36 cellular contexts compared by ENCODE assay signal in the genomic region with DNA sequence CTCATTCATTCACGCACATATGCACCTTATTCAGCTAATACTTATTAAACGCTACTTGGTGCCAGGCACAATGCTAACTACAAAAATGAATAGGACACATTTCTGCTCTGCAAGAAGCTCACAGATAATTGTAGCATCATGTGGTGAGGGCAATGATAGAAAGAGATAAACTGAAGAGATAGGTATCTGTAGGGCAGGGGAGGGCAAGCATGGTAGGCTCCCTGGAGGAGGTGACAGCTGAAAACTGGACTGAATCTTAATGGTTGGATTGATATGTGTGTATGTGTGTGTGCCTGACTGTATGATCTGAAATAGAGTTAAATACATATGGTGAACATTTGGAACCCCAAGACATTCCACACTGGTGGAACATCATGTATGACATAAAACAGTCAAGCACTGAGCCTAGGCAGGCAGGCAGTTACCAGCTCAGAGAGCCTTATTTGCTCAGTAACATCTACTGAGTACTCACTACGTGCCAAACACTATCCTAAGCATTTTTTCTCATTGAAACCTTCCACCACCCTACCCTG. TPM values are rescaled to one million over a fixed set of nuclear protein-coding genes. Genes with fewer than 3 reads are reported as not detected.
"Had no signal": no experiment of that assay in that cellular context is flagged by ENCODE, and none has a peak within 500 bp of the region (broad histone marks: within the 10 kb centered on the region; RNA-seq: fewer than 3 reads in every experiment).

No MANE protein-coding gene starts in this region.

- H3K36me3 ChIP-seq: ascending aorta, cardiac muscle cell had no signal

- H3K4me1 Mint-ChIP-seq: activated T-helper 17 cell treated with anti-CD3 and anti-CD28 coated beads, Interleukin-2, amount 50 U/mL, for 72 hours had no signal

- H3K36me3 Mint-ChIP-seq: activated naive CD8-positive, alpha-beta T cell treated with anti-CD3 and anti-CD28 coated beads for 36 hours; brain had no signal

- FAIRE-seq: bronchial epithelial cell, TTC549 had no signal

- ATAC-seq: activated CD8-positive, alpha-beta T cell treated with anti-CD3 and anti-CD28 coated beads for 36 hours; activated naive CD4-positive, alpha-beta T cell treated with anti-CD3 and anti-CD28 coated beads, Interleukin-2, amount 50 U/mL, for 72 hours; activated T-cell treated with anti-CD3 and anti-CD28 coated beads, Interleukin-2, amount 50 U/mL, for 4 hours; activated T-cell treated with anti-CD3 and anti-CD28 coated beads, Interleukin-2, amount 50 U/mL, for 72 hours; activated T-helper 17 cell treated with anti-CD3 and anti-CD28 coated beads, Interleukin-2, amount 50 U/mL, for 72 hours had no signal

- H3K4me3 ChIP-seq: ascending aorta, cardiac muscle cell had no signal

- H3K4me3 Mint-ChIP-seq: activated B cell treated with CpG ODN at 0.5 μM for 24 hours; activated CD4-positive, alpha-beta memory T cell treated with anti-CD3 and anti-CD28 coated beads for 36 hours; activated CD4-positive, alpha-beta T cell treated with anti-CD3 and anti-CD28 coated beads, Interleukin-2, amount 10 ng/mL, durations not matched to agents 24 days and 14 days; activated CD8-positive, alpha-beta T cell treated with anti-CD3 and anti-CD28 coated beads for 36 hours; activated naive CD4-positive, alpha-beta T cell treated with anti-CD3 and anti-CD28 coated beads for 36 hours; activated naive CD8-positive, alpha-beta T cell treated with anti-CD3 and anti-CD28 coated beads for 36 hours; activated T-cell treated with anti-CD3 and anti-CD28 coated beads, Interleukin-2, amount 50 U/mL, for 4 hours; activated T-cell treated with anti-CD3 and anti-CD28 coated beads, Interleukin-2, amount 50 U/mL, for 72 hours; activated T-helper 1 cell treated with anti-CD3 and anti-CD28 coated beads, Interleukin-12 subunit alpha, Interleukin-12 subunit beta, Interleukin-2, Interleukin-4 antibody, amounts not matched to agents 30 ng/mL and 10 ng/mL and 1 ng/mL, durations not matched to agents 14 hours and 24 hours and 36 hours; activated T-helper 17 cell treated with anti-CD3 and anti-CD28 coated beads, Interleukin-2, amount 50 U/mL, for 72 hours; brain; central memory CD8-positive, alpha-beta T cell; T-helper 1 cell treated with Interleukin-12 subunit alpha and Interleukin-12 subunit beta and Interleukin-4 antibody, amounts not matched to agents 30 μg/mL and 1 μg/mL, for 36 hours; T-helper 2 cell treated with Interferon-gamma antibody and Interleukin-4, amounts not matched to agents 5 μg/mL and 100 μg/mL, for 36 hours had no signal

- H3K9me3 Mint-ChIP-seq: activated B cell treated with CpG ODN at 0.5 μM for 24 hours; activated CD4-positive, alpha-beta memory T cell treated with anti-CD3 and anti-CD28 coated beads for 36 hours; activated CD4-positive, alpha-beta T cell treated with anti-CD3 and anti-CD28 coated beads, Interleukin-2, amount 10 ng/mL, durations not matched to agents 24 days and 14 days; activated CD8-positive, alpha-beta T cell treated with anti-CD3 and anti-CD28 coated beads for 36 hours; activated naive CD4-positive, alpha-beta T cell treated with anti-CD3 and anti-CD28 coated beads for 36 hours; activated naive CD4-positive, alpha-beta T cell treated with anti-CD3 and anti-CD28 coated beads, Interleukin-2, amount 50 U/mL, for 72 hours; activated naive CD8-positive, alpha-beta T cell treated with anti-CD3 and anti-CD28 coated beads for 36 hours; activated T-cell treated with anti-CD3 and anti-CD28 coated beads, Interleukin-2, amount 50 U/mL, for 4 hours; activated T-cell treated with anti-CD3 and anti-CD28 coated beads, Interleukin-2, amount 50 U/mL, for 72 hours; activated T-helper 1 cell treated with anti-CD3 and anti-CD28 coated beads, Interleukin-12 subunit alpha, Interleukin-12 subunit beta, Interleukin-2, Interleukin-4 antibody, amounts not matched to agents 30 ng/mL and 10 ng/mL and 1 ng/mL, durations not matched to agents 14 hours and 24 hours and 36 hours; activated T-helper 17 cell treated with anti-CD3 and anti-CD28 coated beads, Interleukin-2, amount 50 U/mL, for 72 hours; brain; central memory CD8-positive, alpha-beta T cell; T-helper 1 cell treated with Interleukin-12 subunit alpha and Interleukin-12 subunit beta and Interleukin-4 antibody, amounts not matched to agents 30 μg/mL and 1 μg/mL, for 36 hours; T-helper 2 cell treated with Interferon-gamma antibody and Interleukin-4, amounts not matched to agents 5 μg/mL and 100 μg/mL, for 36 hours had no signal

- DNase-seq: activated B cell treated with CpG ODN at 0.5 μM for 24 hours; activated CD4-positive, alpha-beta memory T cell treated with anti-CD3 and anti-CD28 coated beads for 36 hours; activated CD4-positive, alpha-beta T cell treated with anti-CD3 and anti-CD28 coated beads for 4 hours; activated CD4-positive, alpha-beta T cell treated with anti-CD3 and anti-CD28 coated beads, Interleukin-2, amount 10 ng/mL, durations not matched to agents 24 days and 14 days; activated CD4-positive, alpha-beta T cell treated with anti-CD3 and anti-CD28 coated beads, Interleukin-2, amount 50 U/mL, for 1 hour; activated CD4-positive, alpha-beta T cell treated with anti-CD3 and anti-CD28 coated beads, Interleukin-2, amount 50 U/mL, for 4 hours; activated CD4-positive, CD25-positive, alpha-beta regulatory T cell treated with anti-CD3 and anti-CD28 coated beads, Interleukin-2, amount 50 U/mL, for 72 hours; activated CD8-positive, alpha-beta memory T cell treated with anti-CD3 and anti-CD28 coated beads, Interleukin-2, amount 50 U/mL, for 4 hours; activated CD8-positive, alpha-beta T cell treated with anti-CD3 and anti-CD28 coated beads for 36 hours; activated effector memory CD4-positive, alpha-beta T cell treated with anti-CD3 and anti-CD28 coated beads, Interleukin-2, amount 50 U/mL, for 16 hours; activated gamma-delta T cell treated with Interleukin-2 at 50 U/mL for 16 hours; activated naive CD4-positive, alpha-beta T cell; activated naive CD4-positive, alpha-beta T cell treated with anti-CD3 and anti-CD28 coated beads for 36 hours; activated naive CD8-positive, alpha-beta T cell treated with anti-CD3 and anti-CD28 coated beads for 36 hours; activated T-cell treated with anti-CD3 and anti-CD28 coated beads for 4 hours; activated T-cell treated with anti-CD3 and anti-CD28 coated beads, Interleukin-2, amount 50 U/mL, for 1 hour; activated T-cell treated with anti-CD3 and anti-CD28 coated beads, Interleukin-2, amount 50 U/mL, for 4 hours; activated T-cell treated with anti-CD3 and anti-CD28 coated beads, Interleukin-2, amount 50 U/mL, for 72 hours; amygdala; anterior cingulate cortex; caudate nucleus; cerebellar nuclear complex; T-helper 1 cell; T-helper 9 cell had no signal

- H3K27me3 ChIP-seq: ascending aorta, cardiac muscle cell had no signal

- H3K27ac ChIP-seq: ascending aorta, cardiac muscle cell, VCaP had no signal

- H3K27ac Mint-ChIP-seq: activated B cell treated with CpG ODN at 0.5 μM for 24 hours; activated CD4-positive, alpha-beta memory T cell treated with anti-CD3 and anti-CD28 coated beads for 36 hours; activated CD4-positive, alpha-beta T cell treated with anti-CD3 and anti-CD28 coated beads, Interleukin-2, amount 10 ng/mL, durations not matched to agents 24 days and 14 days; activated CD8-positive, alpha-beta T cell treated with anti-CD3 and anti-CD28 coated beads for 36 hours; activated naive CD4-positive, alpha-beta T cell treated with anti-CD3 and anti-CD28 coated beads for 36 hours; activated naive CD4-positive, alpha-beta T cell treated with anti-CD3 and anti-CD28 coated beads, Interleukin-2, amount 50 U/mL, for 72 hours; activated naive CD8-positive, alpha-beta T cell treated with anti-CD3 and anti-CD28 coated beads for 36 hours; activated T-cell treated with anti-CD3 and anti-CD28 coated beads, Interleukin-2, amount 50 U/mL, for 72 hours; activated T-helper 1 cell treated with anti-CD3 and anti-CD28 coated beads, Interleukin-12 subunit alpha, Interleukin-12 subunit beta, Interleukin-2, Interleukin-4 antibody, amounts not matched to agents 30 ng/mL and 10 ng/mL and 1 ng/mL, durations not matched to agents 14 hours and 24 hours and 36 hours; activated T-helper 17 cell treated with anti-CD3 and anti-CD28 coated beads, Interleukin-2, amount 50 U/mL, for 72 hours; brain; T-helper 1 cell treated with Interleukin-12 subunit alpha and Interleukin-12 subunit beta and Interleukin-4 antibody, amounts not matched to agents 30 μg/mL and 1 μg/mL, for 36 hours; T-helper 2 cell treated with Interferon-gamma antibody and Interleukin-4, amounts not matched to agents 5 μg/mL and 100 μg/mL, for 36 hours had no signal

- H3K9me3 ChIP-seq: ascending aorta had no signal

RNA-seq across cellular contexts. Expression of a gene that starts 4.8 kb away (rescaled TPM):
- total RNA-seq: ascending aorta had no signal
